1 cellular context compared by ENCODE assay signal in genomic region chr6:15539722-15540270, GRCh38.
TF ChIP-seq lines count a peak whose summit lies in the region.

No MANE protein-coding gene starts in this region.

TF ChIP-seq in GM23338, 12 proteins besides CTCF, POLR2A, EP300 and RAD21 (continued from another document):
- TF ChIP-seq ZNF462 (CRISPR knock-in tag; IDR thresholded peaks at IDR 0.05) (no peak), EZH2 (IDR thresholded peaks at IDR 0.05; ENCODE audit: low read depth, unreplicated experiment) (no peak), ZNF114 (CRISPR knock-in tag; IDR thresholded peaks at IDR 0.05) (no peak), STAT1 (IDR thresholded peaks at IDR 0.05; ENCODE audit: unreplicated experiment) (no peak), ETS1 (IDR thresholded peaks at IDR 0.05) (no peak)
